8 cellular contexts compared by ENCODE assay signal in genomic region chr12:122203301-122203967, GRCh38. TPM values are rescaled to one million over a fixed set of nuclear protein-coding genes. Genes with fewer than 3 reads are reported as not detected.
A peak's percentile ranks its signal among the peaks of the same experiment; 100 is the strongest.
DNase-seq lines count a peak whose midpoint lies in the region; ATAC-seq and TF ChIP-seq lines count a peak whose summit lies in the region.

Gene B3GNT4, plus strand, starts transcription at chr12:122203709. Its CDS starts 910 bp downstream, at chr12:122204619.

- DNase-seq in AG20443 (ENCODE audit: low spot score) (peak; percentile 90), HFF-Myc (ENCODE audit: extremely low read depth, low read depth) (no peak), Peyer's patch (peak; percentile 69 to 82 (median 81)), ovary (peak in 3 of 5 donors; percentile 47 to 66 (median 56)), upper lobe of left lung (peak; percentile 65 to 92), hippocampal formation (lab: John Stamatoyannopoulos, UW) (no peak)
- peak; percentile 55 for DNase-seq in activated effector memory CD4-positive, alpha-beta T cell treated with Interleukin-2 at 50 U/mL for 16 hours

- TF ChIP-seq EP300 in gastroesophageal sphincter (IDR thresholded peaks at IDR 0.05) (no peak), ovary (IDR thresholded peaks at IDR 0.05) (no peak), upper lobe of left lung (IDR thresholded peaks at IDR 0.05) (no peak)

- H3K4me3 ChIP-seq in HFF-Myc (replicated peaks; ENCODE audit: low read depth, low read length) (peak within 1 kb of the TSS; percentile 45), Peyer's patch (peak within 1 kb of the TSS; percentile 43 to 72 (median 64)), gastroesophageal sphincter (peak within 1 kb of the TSS; percentile 38 to 64), ovary (peak within 1 kb of the TSS; percentile 44), upper lobe of left lung (peak within 1 kb of the TSS; percentile 51 to 81 (median 65))

- intact Hi-C loops in ovary (cut with DNase I), result no loop called here

- no CpG with 5 or more reads among the region's 78 CpGs for WGBS in gastroesophageal sphincter (ENCODE audit: low coverage in 1 of 2), 2 donors
- 0 to 2% (median 0%) methylated on average over 38 to 78 of the region's 78 CpGs for WGBS in ovary, 3 donors
- WGBS in upper lobe of left lung, 2 donors, result 0 to 2% methylated on average over 4 to 11 of the region's 78 CpGs

- H3K36me3 ChIP-seq in Peyer's patch (peaks cover 0 to 18% (median 0%) of the 10 kb centered on the region in 3 donors), gastroesophageal sphincter (peaks cover 0 to 19% of the 10 kb centered on the region in 2 donors), ovary (no peaks in the 10 kb centered on the region), upper lobe of left lung (peaks cover 0 to 20% (median 17%) of the 10 kb centered on the region in 4 donors)

- no peaks in the 10 kb centered on the region for H3K9me3 ChIP-seq in Peyer's patch
- H3K9me3 ChIP-seq in gastroesophageal sphincter, result no peaks in the 10 kb centered on the region
- no peaks in the 10 kb centered on the region for H3K9me3 ChIP-seq in ovary
- no peaks in the 10 kb centered on the region for H3K9me3 ChIP-seq in upper lobe of left lung

- H3K4me1 ChIP-seq in Peyer's patch (peaks cover 0 to 23% (median 14%) of the 10 kb centered on the region in 4 donors), gastroesophageal sphincter (peaks cover 0 to 34% (median 11%) of the 10 kb centered on the region in 3 donors), ovary (ENCODE audit: insufficient read depth) (peaks cover 2% of the 10 kb centered on the region), upper lobe of left lung (peaks cover 18 to 35% (median 21%) of the 10 kb centered on the region in 4 donors)

- peak; percentile 78 for ATAC-seq in gastroesophageal sphincter
- peak; percentile 68 to 88 for ATAC-seq in upper lobe of left lung (ENCODE audit: low FRiP score in 2 of 2)

- no peak for TF ChIP-seq CTCF in HFF-Myc (IDR thresholded peaks at IDR 0.05; ENCODE audit: low read depth, low read length, missing control alignments)
- TF ChIP-seq CTCF in Peyer's patch (IDR thresholded peaks at IDR 0.05), result no peak
- TF ChIP-seq CTCF in gastroesophageal sphincter (IDR thresholded peaks at IDR 0.05), result no peak
- TF ChIP-seq CTCF in ovary (IDR thresholded peaks at IDR 0.05), result no peak
- no peak for TF ChIP-seq CTCF in upper lobe of left lung (IDR thresholded peaks at IDR 0.05)

- TF ChIP-seq POLR2A in Peyer's patch (IDR thresholded peaks at IDR 0.05) (no peak), gastroesophageal sphincter (IDR thresholded peaks at IDR 0.05) (no peak), ovary (IDR thresholded peaks at IDR 0.05) (no peak), upper lobe of left lung (IDR thresholded peaks at IDR 0.05) (no peak)

- H3K27ac ChIP-seq in Peyer's patch (peak within 1 kb of the TSS in 1 of 4 donors; percentile 17), gastroesophageal sphincter (no peak within 1 kb of the TSS), ovary (no peak within 1 kb of the TSS), upper lobe of left lung (no peak within 1 kb of the TSS)

- H3K27me3 ChIP-seq in Peyer's patch, result peaks cover 0 to 18% of the 10 kb centered on the region in 2 donors
- H3K27me3 ChIP-seq in gastroesophageal sphincter, result peaks cover 74% of the 10 kb centered on the region
- peaks cover 16% of the 10 kb centered on the region for H3K27me3 ChIP-seq in ovary
- peaks cover 0 to 20% (median 11%) of the 10 kb centered on the region in 4 donors for H3K27me3 ChIP-seq in upper lobe of left lung

RNA-seq across cellular contexts. Expression of gene B3GNT4, which starts in this region (rescaled TPM):
- total RNA-seq in Peyer's patch (under 1 TPM in 1 of 4 donors, not detected in 3; 0.70 TPM), gastroesophageal sphincter (not detected), ovary (under 1 TPM in 1 of 7 donors, not detected in 6; 0.15 TPM), upper lobe of left lung (under 1 TPM in 3 of 6 donors, not detected in 3; 0.24 to 0.44 (median 0.29) TPM)
- under 1 TPM in 1 of 2 donors, not detected in 1; 0.42 TPM for polyA plus RNA-seq in ovary

Comparison
In these comparisons a context has a peak if more than half of its experiments do, and no peak if none do; other contexts are left out.
1. Peak in DNase-seq and H3K4me3 ChIP-seq in Peyer's patch; RNA of the gene not detected or under 1 TPM.
2. Peak in ATAC-seq and H3K4me3 ChIP-seq in gastroesophageal sphincter; RNA of the gene not detected or under 1 TPM.
3. Peak in DNase-seq and H3K4me3 ChIP-seq in ovary; RNA of the gene not detected or under 1 TPM.
4. Peak in DNase-seq, ATAC-seq and H3K4me3 ChIP-seq in upper lobe of left lung; RNA of the gene not detected or under 1 TPM.
5. DNase-seq: peak in AG20443 (single experiment) and activated effector memory CD4-positive, alpha-beta T cell treated with Interleukin-2 at 50 U/mL for 16 hours (single experiment); none in HFF-Myc (single experiment) and hippocampal formation (0 of 2).
6. Peak in every context shown above with its lines, with median percentiles within 50 percentile points of each other: H3K4me3 ChIP-seq.